Comparison of ENCODE assay signal across 9 cellular contexts in the genomic region with DNA sequence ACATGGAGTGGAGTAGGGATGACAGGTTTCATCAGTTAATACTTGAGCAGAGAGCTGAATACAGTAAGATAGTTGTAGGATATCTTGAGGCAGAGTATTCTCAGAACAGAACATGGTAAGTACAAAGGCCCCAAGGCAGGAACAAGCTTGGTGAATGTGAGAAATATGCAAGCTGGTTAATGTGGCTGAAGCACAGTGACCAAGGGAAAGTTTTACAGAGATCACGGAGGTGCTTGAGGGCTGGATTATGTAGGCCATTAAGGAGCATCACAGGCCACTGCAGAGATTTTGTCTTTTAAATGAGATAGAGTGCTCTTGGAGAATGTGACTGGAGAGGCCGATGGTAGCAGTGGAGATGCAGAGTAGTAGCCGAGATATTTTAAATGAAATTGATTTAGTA. TPM values are rescaled to one million over a fixed set of nuclear protein-coding genes. Genes with fewer than 3 reads are reported as not detected.
DNase-seq lines count a peak whose midpoint lies in the region; ATAC-seq and TF ChIP-seq lines count a peak whose summit lies in the region.
"Had no signal": no experiment of that assay in that cellular context is flagged by ENCODE, and none has a peak within 500 bp of the region (broad histone marks: within the 10 kb centered on the region; RNA-seq: fewer than 3 reads in every experiment).

No MANE protein-coding gene starts in this region.

- no peaks in the 10 kb centered on the region for H3K9me3 ChIP-seq in hepatocyte (ENCODE audit: low read depth)

- peak overlapping the region; percentile 85 for H3K4me2 ChIP-seq in hepatocyte

- WGBS in hepatocyte (ENCODE audit: low lambda C conversion rate, missing lambda C conversion rate), result 42% methylated on average over 3 of the region's 3 CpGs

- H4K20me1 ChIP-seq in hepatocyte (ENCODE audit: insufficient read depth, poor library complexity, severe bottlenecking), result peaks cover 53% of the 10 kb centered on the region

- peak overlapping the region; percentile 68 for H3K27ac Mint-ChIP-seq in stimulated activated naive B cell treated with anti-CD40 and anti-IgM and Interleukin-4, amounts not matched to agents 10 μg/mL and 1 μg/mL and 100 μg/mL, for 72 hours

- ATAC-seq in stimulated activated naive B cell treated with anti-CD40 and anti-IgM and Interleukin-4, amounts not matched to agents 10 μg/mL and 1 μg/mL and 100 μg/mL, for 72 hours (replicated peaks), result no peak
- ATAC-seq in HG03135 (IDR thresholded peaks at IDR 0.05; ENCODE audit: unreplicated experiment), result no peak

- peaks cover 34 to 52% of the 10 kb centered on the region in 2 donors for H3K4me1 Mint-ChIP-seq in stimulated activated naive B cell treated with anti-CD40 and anti-IgM and Interleukin-4, amounts not matched to agents 10 μg/mL and 1 μg/mL and 100 μg/mL, for 72 hours

- H3K9me3 Mint-ChIP-seq in stimulated activated naive B cell treated with anti-CD40 and anti-IgM and Interleukin-4, amounts not matched to agents 10 μg/mL and 1 μg/mL and 100 μg/mL, for 72 hours, result peaks cover 0 to 5% of the 10 kb centered on the region in 2 donors

- no peaks in the 10 kb centered on the region for H3K36me3 ChIP-seq in hepatocyte (replicated peaks; ENCODE audit: insufficient read depth, low read depth)

- H3K27ac ChIP-seq in hepatocyte, result peak overlapping the region; percentile 88

- H3K27me3 ChIP-seq in hepatocyte, result no peaks in the 10 kb centered on the region

- H3K4me3 ChIP-seq in hepatocyte, result no peak overlapping the region

- no peaks in the 10 kb centered on the region for H3K27me3 Mint-ChIP-seq in stimulated activated naive B cell treated with anti-CD40 and anti-IgM and Interleukin-4, amounts not matched to agents 10 μg/mL and 1 μg/mL and 100 μg/mL, for 72 hours

- H3K4me1 ChIP-seq in hepatocyte (ENCODE audit: insufficient read depth), result peaks cover 47% of the 10 kb centered on the region

- no peak for TF ChIP-seq CTCF in hepatocyte (IDR thresholded peaks at IDR 0.05; ENCODE audit: poor library complexity)

- H3K9me2 ChIP-seq in hepatocyte (replicated peaks; ENCODE audit: insufficient read depth), result no peaks in the 10 kb centered on the region

- H3K79me2 ChIP-seq in hepatocyte, result peaks cover 69% of the 10 kb centered on the region

- peak overlapping the region; percentile 57 to 60 for H3K4me3 Mint-ChIP-seq in stimulated activated naive B cell treated with anti-CD40 and anti-IgM and Interleukin-4, amounts not matched to agents 10 μg/mL and 1 μg/mL and 100 μg/mL, for 72 hours

- no peak overlapping the region for H2AFZ ChIP-seq in hepatocyte

- peaks cover 17 to 32% of the 10 kb centered on the region in 2 donors for H3K36me3 Mint-ChIP-seq in stimulated activated naive B cell treated with anti-CD40 and anti-IgM and Interleukin-4, amounts not matched to agents 10 μg/mL and 1 μg/mL and 100 μg/mL, for 72 hours

- DNase-seq in activated CD8-positive, alpha-beta memory T cell treated with anti-CD3 and anti-CD28 coated beads, Interleukin-2, amount 50 U/mL, for 48 hours, result peak; percentile 46
- DNase-seq in activated CD8-positive, alpha-beta memory T cell treated with anti-CD3 and anti-CD28 coated beads, Interleukin-2, amount 50 U/mL, for 4 hours, result no peak
- DNase-seq in SK-N-DZ (ENCODE audit: low spot score) (peak; percentile 10), hepatocyte (ENCODE audit: low spot score) (no peak), NOMO-1 (lab: John Stamatoyannopoulos, UW; ENCODE audit: unreplicated experiment in 2 of 2) (no peak), HK-2 (ENCODE audit: unreplicated experiment) (no peak)
- no peak for DNase-seq in stimulated activated naive B cell treated with anti-CD40 and anti-IgM and Interleukin-4, amounts not matched to agents 10 μg/mL and 1 μg/mL and 100 μg/mL, for 72 hours
- DNase-seq: NCI-H1436 treated with DMSO at 0.1 percent for 48 hours had no signal

RNA-seq across cellular contexts. Expression of a gene that starts 54.0 kb away (rescaled TPM):
- polyA plus RNA-seq in SK-N-DZ (2014; cell fraction: cytosol; rRNA removed), result 32.8 and 33.7 TPM in 2 replicates
- 37.5 and 43.6 TPM in 2 replicates for polyA plus RNA-seq in SK-N-DZ (2014; cell fraction: nucleus; rRNA removed)
- total RNA-seq in hepatocyte, result 8.5 and 16.1 TPM in 2 replicates
- 19.0 and 20.6 TPM in 2 replicates for polyA plus RNA-seq in hepatocyte

Comparison
In these comparisons a context has a peak if more than half of its experiments do, and no peak if none do; other contexts are left out.
1. DNase-seq: peak in activated CD8-positive, alpha-beta memory T cell treated with anti-CD3 and anti-CD28 coated beads, Interleukin-2, amount 50 U/mL, for 48 hours (single experiment) and SK-N-DZ (single experiment); none in activated CD8-positive, alpha-beta memory T cell treated with anti-CD3 and anti-CD28 coated beads, Interleukin-2, amount 50 U/mL, for 4 hours (single experiment), hepatocyte (single experiment), stimulated activated naive B cell treated with anti-CD40 and anti-IgM and Interleukin-4, amounts not matched to agents 10 μg/mL and 1 μg/mL and 100 μg/mL, for 72 hours (single experiment), NOMO-1 (0 of 2) and HK-2 (single experiment).